In genomic region chr19:42283248-42284065, GRCh38 we compare ENCODE assay signal across 1 cellular context.
A peak's percentile ranks its signal among the peaks of the same experiment; 100 is the strongest.
TF ChIP-seq lines count a peak whose summit lies in the region.

No MANE protein-coding gene starts in this region.

TF ChIP-seq in K562, 482 proteins besides CTCF, POLR2A, EP300 and RAD21 (continued from another document):
- TF ChIP-seq CCNT2 (IDR thresholded peaks at IDR 0.05; ENCODE audit: borderline replicate concordance, extremely low read depth, insufficient read length, low read depth, low read length) (peak; percentile 62), SUPT5H (IDR thresholded peaks at IDR 0.05) (peak; percentile 70), PTBP1 (IDR thresholded peaks at IDR 0.05; ENCODE audit: low read depth, low read length) (no peak), MAX (CRISPR knock-in tag; IDR thresholded peaks at IDR 0.05) (peak; percentile 59; the same call in 1 of the 2 replicates), KLF10 (CRISPR knock-in tag; IDR thresholded peaks at IDR 0.05) (no peak), ATF1 (CRISPR knock-in tag; IDR thresholded peaks at IDR 0.05) (no peak), ATF1 (tag; IDR thresholded peaks at IDR 0.05) (peak; percentile 54), TAL1 (IDR thresholded peaks at IDR 0.05) (no peak), ZNF407 (IDR thresholded peaks at IDR 0.05; ENCODE audit: low read depth) (peak; percentile 43; the same call in 1 of the 2 replicates), RB1 (IDR thresholded peaks at IDR 0.05; ENCODE audit: low read depth) (peak; percentile 33), RNF2 (IDR thresholded peaks at IDR 0.05) (no peak)
TF ChIP-seq in K562: peak in this region for 77.
